ENCODE assay signal across 24 cellular contexts in genomic region chr12:9113987-9114309, GRCh38. TPM values are rescaled to one million over a fixed set of nuclear protein-coding genes. Genes with fewer than 3 reads are reported as not detected.
DNase-seq lines count a peak whose midpoint lies in the region; ATAC-seq and TF ChIP-seq lines count a peak whose summit lies in the region.
"Had no signal": no experiment of that assay in that cellular context is flagged by ENCODE, and none has a peak within 500 bp of the region (broad histone marks: within the 10 kb centered on the region; RNA-seq: fewer than 3 reads in every experiment).

No MANE protein-coding gene starts in this region.

- intact Hi-C loops in right cardiac atrium (cut with DNase I), result loop anchor here in 1 of 4 donors (10.0 kb wide), 1 partner anchor 49 kb away; no protein-coding TSS in a partner anchor
- intact Hi-C loops in left cardiac atrium (cut with DNase I), result loop anchor here in 1 of 2 donors (5.0 kb wide), 1 partner anchor 37 kb away; no protein-coding TSS in a partner anchor
- intact Hi-C loops in spleen (cut with DNase I; ENCODE audit: low total_unique reads), result loop anchor here (5.0 kb wide), 1 partner anchor 128 kb away; no protein-coding TSS in a partner anchor
- intact Hi-C loops in activated CD4-positive, alpha-beta T cell treated with anti-CD3 and anti-CD28 coated beads, Interleukin-2, amount 10 ng/mL, durations not matched to agents 24 days and 14 days (cut with micrococcal nuclease), result no loop called here

- TF ChIP-seq POLR2A in spleen (IDR thresholded peaks at IDR 0.05), result no peak

- no peaks in the 10 kb centered on the region for H3K36me3 Mint-ChIP-seq in activated CD4-positive, alpha-beta T cell treated with anti-CD3 and anti-CD28 coated beads, Interleukin-2, amount 10 ng/mL, durations not matched to agents 24 days and 14 days (ENCODE audit: low read depth)

- ATAC-seq in right cardiac atrium, result no peak
- no peak for ATAC-seq in left cardiac atrium
- ATAC-seq in lung (ENCODE audit: insufficient read depth, low FRiP score), result no peak
- ATAC-seq in HG03565 (IDR thresholded peaks at IDR 0.05; ENCODE audit: unreplicated experiment), result no peak
- no peak for ATAC-seq in HG02885 (IDR thresholded peaks at IDR 0.05; ENCODE audit: poor library complexity, unreplicated experiment)
- ATAC-seq: activated CD4-positive, alpha-beta T cell treated with anti-CD3 and anti-CD28 coated beads for 36 hours; GM23338; naive thymus-derived CD4-positive, alpha-beta T cell had no signal

- 70% methylated on average over 1 of the region's 1 CpG for WGBS in right cardiac atrium
- 44 to 68% methylated on average over 1 of the region's 1 CpG for WGBS in lung, 2 donors
- 68 to 88% (median 82%) methylated on average over 1 of the region's 1 CpG for WGBS in spleen, 5 donors

- H3K36me3 ChIP-seq in lung (ENCODE audit: control insufficient read depth in 2 of 2, insufficient read depth in 2 of 2, low read length in 2 of 2) (peaks cover 4 to 15% of the 10 kb centered on the region in 2 donors), spleen (peaks cover 0 to 35% (median 0%) of the 10 kb centered on the region in 6 donors)

- H3K27me3 ChIP-seq in right cardiac atrium (ENCODE audit: control insufficient read depth, insufficient read depth), result no peaks in the 10 kb centered on the region
- no peaks in the 10 kb centered on the region for H3K27me3 ChIP-seq in lung (ENCODE audit: control insufficient read depth, insufficient read depth)
- H3K27me3 ChIP-seq in spleen (replicated peaks in 1 of 7), result no peaks in the 10 kb centered on the region
- H3K27me3 ChIP-seq: BLaER1 treated with 17β-estradiol and CSF1 and Interleukin-3, amounts not matched to agents 10 nM and 100 nM had no signal

- peaks cover 5% of the 10 kb centered on the region for H3K4me1 Mint-ChIP-seq in activated CD4-positive, alpha-beta T cell treated with anti-CD3 and anti-CD28 coated beads, Interleukin-2, amount 10 ng/mL, durations not matched to agents 24 days and 14 days
- H3K4me1 Mint-ChIP-seq: endodermal cell had no signal

- H3K9me3 ChIP-seq in right cardiac atrium (ENCODE audit: control insufficient read depth, low read length), result no peaks in the 10 kb centered on the region
- no peaks in the 10 kb centered on the region for H3K9me3 ChIP-seq in lung (ENCODE audit: control insufficient read depth in 2 of 2, insufficient read depth in 1 of 2, low read length in 1 of 2)
- no peaks in the 10 kb centered on the region for H3K9me3 ChIP-seq in spleen
- H3K9me3 ChIP-seq: BLaER1 treated with 17β-estradiol and CSF1 and Interleukin-3, amounts not matched to agents 10 nM and 100 nM had no signal

- H3K27me3 Mint-ChIP-seq in activated CD4-positive, alpha-beta T cell treated with anti-CD3 and anti-CD28 coated beads, Interleukin-2, amount 10 ng/mL, durations not matched to agents 24 days and 14 days, result peaks cover 2% of the 10 kb centered on the region
- H3K27me3 Mint-ChIP-seq: activated CD4-positive, alpha-beta T cell treated with anti-CD3 and anti-CD28 coated beads for 36 hours; activated naive CD4-positive, alpha-beta T cell treated with anti-CD3 and anti-CD28 coated beads, Interleukin-2, amount 50 U/mL, for 24 hours; stimulated activated naive CD8-positive, alpha-beta T cell treated with anti-CD3 and anti-CD28 coated beads, Interleukin-15, Interleukin-2, amounts not matched to agents 100 ng/mL and 50 ng/mL, for 24 hours had no signal

- H3K27ac ChIP-seq in right cardiac atrium (ENCODE audit: low read length) (no peak overlapping the region), lung (ENCODE audit: low read depth in 1 of 2, low read length in 1 of 2) (peak overlapping the region in 1 of 2 donors; percentile 60), spleen (peak overlapping the region in 3 of 8 donors; percentile 28 to 84 (median 50))
- H3K27ac ChIP-seq: BLaER1 treated with 17β-estradiol and CSF1 and Interleukin-3, amounts not matched to agents 10 nM and 100 nM had no signal

- H3K4me1 ChIP-seq in right cardiac atrium (ENCODE audit: control insufficient read depth, insufficient read depth, low read length) (peaks cover 5% of the 10 kb centered on the region), lung (ENCODE audit: control insufficient read depth in 2 of 2, insufficient read depth in 2 of 2, low read length in 2 of 2) (peaks cover 0 to 23% of the 10 kb centered on the region in 2 donors), spleen (peaks cover 8 to 46% (median 32%) of the 10 kb centered on the region in 6 donors)

- H3K9me3 Mint-ChIP-seq in activated CD4-positive, alpha-beta T cell treated with anti-CD3 and anti-CD28 coated beads, Interleukin-2, amount 10 ng/mL, durations not matched to agents 24 days and 14 days, result no peaks in the 10 kb centered on the region
- H3K9me3 Mint-ChIP-seq: activated naive CD4-positive, alpha-beta T cell treated with anti-CD3 and anti-CD28 coated beads, Interleukin-2, amount 50 U/mL, for 24 hours; activated T-helper 1 cell treated with anti-CD3 and anti-CD28 coated beads, Interleukin-12 subunit alpha, Interleukin-12 subunit beta, Interleukin-2, Interleukin-4 antibody, amounts not matched to agents 30 ng/mL and 10 ng/mL and 1 ng/mL, durations not matched to agents 14 hours and 24 hours and 36 hours; endodermal cell; GM23338; naive thymus-derived CD4-positive, alpha-beta T cell; stimulated activated naive CD8-positive, alpha-beta T cell treated with anti-CD3 and anti-CD28 coated beads, Interleukin-15, Interleukin-2, amounts not matched to agents 100 ng/mL and 50 ng/mL, for 24 hours had no signal

- no peak overlapping the region for H3K4me3 Mint-ChIP-seq in activated CD4-positive, alpha-beta T cell treated with anti-CD3 and anti-CD28 coated beads, Interleukin-2, amount 10 ng/mL, durations not matched to agents 24 days and 14 days
- H3K4me3 Mint-ChIP-seq: activated CD4-positive, alpha-beta T cell treated with anti-CD3 and anti-CD28 coated beads for 36 hours; activated naive CD4-positive, alpha-beta T cell treated with anti-CD3 and anti-CD28 coated beads, Interleukin-2, amount 50 U/mL, for 24 hours; activated T-helper 1 cell treated with anti-CD3 and anti-CD28 coated beads, Interleukin-12 subunit alpha, Interleukin-12 subunit beta, Interleukin-2, Interleukin-4 antibody, amounts not matched to agents 30 ng/mL and 10 ng/mL and 1 ng/mL, durations not matched to agents 14 hours and 24 hours and 36 hours; endodermal cell; GM23338; naive thymus-derived CD4-positive, alpha-beta T cell; stimulated activated naive CD8-positive, alpha-beta T cell treated with anti-CD3 and anti-CD28 coated beads, Interleukin-15, Interleukin-2, amounts not matched to agents 100 ng/mL and 50 ng/mL, for 24 hours had no signal

- no peak for TF ChIP-seq CTCF in lung (IDR thresholded peaks at IDR 0.05; ENCODE audit: control extremely low read depth, extremely low read depth)
- TF ChIP-seq CTCF in spleen (IDR thresholded peaks at IDR 0.05 in 8 of 11, conservative IDR thresholded peaks at IDR 0.05 in 3 of 11), result no peak

- H3K27ac Mint-ChIP-seq in activated CD4-positive, alpha-beta T cell treated with anti-CD3 and anti-CD28 coated beads, Interleukin-2, amount 10 ng/mL, durations not matched to agents 24 days and 14 days, result no peak overlapping the region
- H3K27ac Mint-ChIP-seq: activated CD4-positive, alpha-beta T cell treated with anti-CD3 and anti-CD28 coated beads for 36 hours; activated naive CD4-positive, alpha-beta T cell treated with anti-CD3 and anti-CD28 coated beads, Interleukin-2, amount 50 U/mL, for 24 hours; activated T-helper 1 cell treated with anti-CD3 and anti-CD28 coated beads, Interleukin-12 subunit alpha, Interleukin-12 subunit beta, Interleukin-2, Interleukin-4 antibody, amounts not matched to agents 30 ng/mL and 10 ng/mL and 1 ng/mL, durations not matched to agents 14 hours and 24 hours and 36 hours; endodermal cell; GM23338; naive thymus-derived CD4-positive, alpha-beta T cell; stimulated activated naive CD8-positive, alpha-beta T cell treated with anti-CD3 and anti-CD28 coated beads, Interleukin-15, Interleukin-2, amounts not matched to agents 100 ng/mL and 50 ng/mL, for 24 hours had no signal

- DNase-seq in right cardiac atrium (no peak), left cardiac atrium (no peak), lung (ENCODE audit: low spot score) (no peak), spleen (no peak), NCI-H2029 treated with DMSO at 0.1 percent for 48 hours (lab: John Stamatoyannopoulos, UW) (no peak)
- no peak for DNase-seq in activated CD4-positive, alpha-beta T cell treated with anti-CD3 and anti-CD28 coated beads, Interleukin-2, amount 10 ng/mL, durations not matched to agents 24 days and 14 days
- DNase-seq: ACHN; activated CD4-positive, alpha-beta T cell treated with anti-CD3 and anti-CD28 coated beads for 36 hours; endodermal cell; GDM1; MM.1S; naive thymus-derived CD4-positive, alpha-beta T cell; NCI-H1436 treated with DMSO at 0.1 percent for 48 hours; NCI-H2171 treated with DMSO at 0.1 percent for 48 hours; NCI-H69; small intestine; stimulated activated CD4-positive, alpha-beta T cell treated with anti-CD3 and anti-CD28 coated beads, Interleukin-4, amount 100 ng/mL, for 1 hour had no signal

- H3K4me3 ChIP-seq in right cardiac atrium (ENCODE audit: low read length) (peak overlapping the region; percentile 56), lung (peak overlapping the region; percentile 24), spleen (peak overlapping the region; percentile 7 to 65 (median 40))
- H3K4me3 ChIP-seq: BLaER1 treated with 17β-estradiol and CSF1 and Interleukin-3, amounts not matched to agents 10 nM and 100 nM; GM23338 had no signal

RNA-seq across cellular contexts. Expression of gene A2M, which starts 1.8 kb away (rescaled TPM):
- total RNA-seq in right cardiac atrium (100 to 1,000 TPM; 422 to 604 (median 514) TPM), left cardiac atrium (100 to 1,000 TPM; 634 to 687 TPM), lung (1,000 to 10,000 TPM; 1,082 to 2,674 TPM), spleen (100 to 1,000 TPM; 348 to 975 (median 429) TPM)
- polyA plus RNA-seq in right cardiac atrium (165 TPM), lung (100 to 1,000 TPM; 377 to 467 TPM), spleen (10 to 100 TPM; 28.9 to 75.1 (median 61.5) TPM)
- total RNA-seq in activated CD4-positive, alpha-beta T cell treated with anti-CD3 and anti-CD28 coated beads, Interleukin-2, amount 10 ng/mL, durations not matched to agents 24 days and 14 days, result not detected in 2 replicates
- total RNA-seq: activated T-helper 1 cell treated with anti-CD3 and anti-CD28 coated beads, Interleukin-12 subunit alpha, Interleukin-12 subunit beta, Interleukin-2, Interleukin-4 antibody, amounts not matched to agents 30 ng/mL and 10 ng/mL and 1 ng/mL, durations not matched to agents 14 hours and 24 hours and 36 hours; GM23338 had no signal

Comparison
In these comparisons a context has a peak if more than half of its experiments do, and no peak if none do; other contexts are left out.
1. RNA of gene A2M, which starts 1.8 kb away (total RNA-seq): 1,082 to 2,674 TPM in lung, 634 to 687 TPM in left cardiac atrium, 422 to 604 TPM in right cardiac atrium and 348 to 975 TPM in spleen; not detected in activated CD4-positive, alpha-beta T cell treated with anti-CD3 and anti-CD28 coated beads, Interleukin-2, amount 10 ng/mL, durations not matched to agents 24 days and 14 days; every median in the first group is over 100 times any median in the second.
2. Peak in every context shown above with its lines, with median percentiles within 50 percentile points of each other: H3K4me3 ChIP-seq.